Comparison of ENCODE assay signal across 18 cellular contexts in genomic region chr4:6785572-6785925, GRCh38. TPM values are rescaled to one million over a fixed set of nuclear protein-coding genes. Genes with fewer than 3 reads are reported as not detected.
A peak's percentile ranks its signal among the peaks of the same experiment; 100 is the strongest.
DNase-seq lines count a peak whose midpoint lies in the region; ATAC-seq and TF ChIP-seq lines count a peak whose summit lies in the region.
"Had no signal": no experiment of that assay in that cellular context is flagged by ENCODE, and none has a peak within 500 bp of the region (broad histone marks: within the 10 kb centered on the region; RNA-seq: fewer than 3 reads in every experiment).

No MANE protein-coding gene starts in this region.

- no peaks in the 10 kb centered on the region for H3K27me3 Mint-ChIP-seq in activated T-cell treated with anti-CD3 and anti-CD28 coated beads, Interleukin-2, amount 50 U/mL, for 72 hours (ENCODE audit: low read depth)

- H4K91ac ChIP-seq in mesenchymal stem cell (ENCODE audit: low read length): no peak overlapping the region

- peaks cover 75% of the 10 kb centered on the region for H3K79me2 ChIP-seq in PC-3 (ENCODE audit: low read length)

- POLR2A ChIA-PET in PC-3 (lab: Charles Lee; ENCODE audit: unreplicated experiment): no interaction called here

- H2BK120ac ChIP-seq in mesenchymal stem cell (ENCODE audit: low read depth, low read length): no peak overlapping the region

- H3K23ac ChIP-seq in mesenchymal stem cell (ENCODE audit: low read length in 2 of 2): peak overlapping the region in 1 of 2 experiments; percentile 98

- no peak overlapping the region for H2BK12ac ChIP-seq in mesenchymal stem cell (ENCODE audit: low read length in 2 of 2)

- WGBS in HUES64: 66% methylated on average over 1 of the region's 1 CpG
- WGBS in mesenchymal stem cell: 100% methylated on average over 1 of the region's 1 CpG

- ATAC-seq in activated T-cell treated with anti-CD3 and anti-CD28 coated beads, Interleukin-2, amount 50 U/mL, for 72 hours (replicated peaks in 1 of 2): no peak
- ATAC-seq in gastrocnemius medialis: no peak
- no peak for ATAC-seq in PC-3
- ATAC-seq in GM21515 (IDR thresholded peaks at IDR 0.05; ENCODE audit: unreplicated experiment): no peak
- ATAC-seq: left cardiac atrium had no signal

- peaks cover 2% of the 10 kb centered on the region for H3K79me1 ChIP-seq in mesenchymal stem cell (replicated peaks; ENCODE audit: low read length, poor library complexity, severe bottlenecking)

- no peak overlapping the region for H3K4ac ChIP-seq in mesenchymal stem cell (ENCODE audit: low read depth in 1 of 2, low read length in 2 of 2)

- H2AFZ ChIP-seq in mesenchymal stem cell (ENCODE audit: low read depth, low read length): no peak overlapping the region
- no peak overlapping the region for H2AFZ ChIP-seq in PC-3 (ENCODE audit: low read length)

- H3K9ac ChIP-seq in HUES64 (ENCODE audit: low read depth, low read length) (no peak overlapping the region), mesenchymal stem cell (ENCODE audit: low read length) (peak overlapping the region; percentile 1), PC-3 (ENCODE audit: low read length) (no peak overlapping the region)

- intact Hi-C loops in gastrocnemius medialis (cut with DNase I; ENCODE audit: low total_unique reads) (no loop called here), PC-3 (cut with micrococcal nuclease) (no loop called here)

- BruUV-seq in PC-3 (replicated peaks; lab: Mats Ljungman, UMichigan): no TSS peak

- no peak overlapping the region for H3K18ac ChIP-seq in mesenchymal stem cell (ENCODE audit: low read depth in 1 of 2, low read length in 2 of 2)

- no peak overlapping the region for H4K8ac ChIP-seq in mesenchymal stem cell (ENCODE audit: low read length)

- no peak overlapping the region for H3K14ac ChIP-seq in mesenchymal stem cell (ENCODE audit: low read length in 2 of 2)

- H3K4me1 ChIP-seq in HUES64 (ENCODE audit: insufficient read depth, low read length) (peaks cover 20% of the 10 kb centered on the region), mesenchymal stem cell (ENCODE audit: control insufficient read depth, insufficient read depth, low read depth, low read length) (peaks cover 9% of the 10 kb centered on the region), gastrocnemius medialis (peaks cover 61 to 67% of the 10 kb centered on the region in 2 donors), PC-3 (ENCODE audit: insufficient read depth, low read length) (no peaks in the 10 kb centered on the region; the same call in 1 of the 2 replicates)

- H2AK5ac ChIP-seq in mesenchymal stem cell (ENCODE audit: low read length, severe bottlenecking): no peak overlapping the region

- H3K36me3 ChIP-seq in HUES64 (ENCODE audit: insufficient read depth, low read length) (peaks cover 8% of the 10 kb centered on the region; the same call in 1 of the 2 replicates), mesenchymal stem cell (ENCODE audit: control insufficient read depth in 1 of 2, insufficient read depth in 2 of 2, low read depth in 1 of 2, low read length in 2 of 2) (peaks cover 0 to 8% of the 10 kb centered on the region in 2 experiments), gastrocnemius medialis (no peaks in the 10 kb centered on the region), PC-3 (ENCODE audit: low read depth, low read length) (no peaks in the 10 kb centered on the region)

- H3K9me3 Mint-ChIP-seq in activated T-cell treated with anti-CD3 and anti-CD28 coated beads, Interleukin-2, amount 50 U/mL, for 72 hours: no peaks in the 10 kb centered on the region

- H3K4me2 ChIP-seq in mesenchymal stem cell (ENCODE audit: low read length, poor library complexity, severe bottlenecking) (no peak overlapping the region), PC-3 (ENCODE audit: low read length) (no peak overlapping the region)

- no peak overlapping the region for H2BK15ac ChIP-seq in mesenchymal stem cell (ENCODE audit: low read depth, poor library complexity, severe bottlenecking)

- no peak for TF ChIP-seq POLR2A in gastrocnemius medialis (IDR thresholded peaks at IDR 0.05)

- H3K4me1 Mint-ChIP-seq in activated T-cell treated with anti-CD3 and anti-CD28 coated beads, Interleukin-2, amount 50 U/mL, for 72 hours (ENCODE audit: low read depth): peaks cover 55% of the 10 kb centered on the region

- peak overlapping the region; percentile 27 for H3K27ac Mint-ChIP-seq in activated T-cell treated with anti-CD3 and anti-CD28 coated beads, Interleukin-2, amount 50 U/mL, for 72 hours

- H2BK5ac ChIP-seq in mesenchymal stem cell (ENCODE audit: low read depth, low read length, poor library complexity, severe bottlenecking): no peak overlapping the region

- no peaks in the 10 kb centered on the region for H3F3A ChIP-seq in PC-3 (ENCODE audit: low read length, unreplicated experiment)

- no peak for DNase-seq in activated T-cell treated with anti-CD3 and anti-CD28 coated beads, Interleukin-2, amount 50 U/mL, for 72 hours
- DNase-seq in activated T-cell treated with anti-CD3 and anti-CD28 coated beads for 4 hours: no peak
- no peak for DNase-seq in mesenchymal stem cell
- DNase-seq in gastrocnemius medialis: no peak
- no peak for DNase-seq in PC-3
- DNase-seq in activated CD8-positive, alpha-beta memory T cell treated with anti-CD3 and anti-CD28 coated beads, Interleukin-2, amount 50 U/mL, for 48 hours: no peak
- DNase-seq: activated CD4-positive, alpha-beta T cell treated with anti-CD3 and anti-CD28 coated beads for 1 hour; activated T-cell treated with anti-CD3 and anti-CD28 coated beads, Interleukin-2, amount 50 U/mL, for 1 hour; cerebellar nuclear complex; left cardiac atrium; MV-4-11; NCI-H2029 treated with DMSO at 0.1 percent for 48 hours; NCI-H524; SJCRH30; substantia nigra; T1000 had no signal

- H3K9me3 ChIP-seq in HUES64 (ENCODE audit: insufficient read depth, low read depth, low read length) (no peaks in the 10 kb centered on the region), mesenchymal stem cell (ENCODE audit: control insufficient read depth, low read length) (no peaks in the 10 kb centered on the region), gastrocnemius medialis (no peaks in the 10 kb centered on the region), PC-3 (ENCODE audit: low read length) (no peaks in the 10 kb centered on the region)
- H3K9me3 ChIP-seq: SJCRH30 had no signal

- CTCF ChIA-PET in PC-3 (lab: Charles Lee): no interaction called here

- H3K9me2 ChIP-seq in PC-3 (replicated peaks; ENCODE audit: low read length): no peaks in the 10 kb centered on the region

- peaks cover 13% of the 10 kb centered on the region; the same call in 1 of the 2 replicates for H3K27me3 ChIP-seq in HUES64 (ENCODE audit: insufficient read depth, low read length)
- no peaks in the 10 kb centered on the region for H3K27me3 ChIP-seq in mesenchymal stem cell (ENCODE audit: control insufficient read depth in 1 of 2, insufficient read depth in 1 of 2, low read length in 2 of 2)
- H3K27me3 ChIP-seq in gastrocnemius medialis: no peaks in the 10 kb centered on the region
- no peaks in the 10 kb centered on the region for H3K27me3 ChIP-seq in PC-3 (ENCODE audit: low read length)
- H3K27me3 ChIP-seq: SJCRH30 had no signal

- H4K20me1 ChIP-seq in PC-3 (ENCODE audit: low read length): peaks cover 22% of the 10 kb centered on the region

- peak overlapping the region; percentile 31; the same call in 1 of the 2 replicates for H3K27ac ChIP-seq in HUES64 (ENCODE audit: low read depth, low read length)
- H3K27ac ChIP-seq in mesenchymal stem cell (ENCODE audit: low read length, poor library complexity, severe bottlenecking): no peak overlapping the region
- H3K27ac ChIP-seq in gastrocnemius medialis: peak overlapping the region; percentile 84 to 100 (median 98)
- H3K27ac ChIP-seq in PC-3 (ENCODE audit: low read length): no peak overlapping the region
- H3K27ac ChIP-seq: SJCRH30 had no signal

- H3K4me3 ChIP-seq in HUES64 (ENCODE audit: low read length) (no peak overlapping the region), mesenchymal stem cell (ENCODE audit: insufficient read depth in 1 of 2, low read depth in 1 of 2, low read length in 2 of 2) (no peak overlapping the region), gastrocnemius medialis (no peak overlapping the region), PC-3 (ENCODE audit: low read length) (no peak overlapping the region)
- H3K4me3 ChIP-seq: SJCRH30 had no signal

- in situ Hi-C loops in gastrocnemius medialis (cut with MboI; ENCODE audit: low sequenced_read_pairs in 4 of 4): loop anchor here in 1 of 4 donors (10.0 kb wide), 1 partner anchor 69 kb away; no protein-coding TSS in a partner anchor

- peaks cover 0 to 6% of the 10 kb centered on the region in 2 donors for H3K36me3 Mint-ChIP-seq in activated T-cell treated with anti-CD3 and anti-CD28 coated beads, Interleukin-2, amount 50 U/mL, for 72 hours (ENCODE audit: insufficient read depth in 2 of 2)

- TF ChIP-seq CTCF in gastrocnemius medialis (IDR thresholded peaks at IDR 0.05 in 4 of 5, conservative IDR thresholded peaks at IDR 0.05 in 1 of 5) (no peak), PC-3 (conservative IDR thresholded peaks at IDR 0.05; ENCODE audit: low read depth, low read length) (no peak)

- peak overlapping the region; percentile 28 to 41 for H3K4me3 Mint-ChIP-seq in activated T-cell treated with anti-CD3 and anti-CD28 coated beads, Interleukin-2, amount 50 U/mL, for 72 hours

RNA-seq across cellular contexts. Expression of gene KIAA0232, which starts 3.0 kb away (rescaled TPM):
- 10 to 100 TPM; 16.8 to 19.5 TPM for total RNA-seq in activated T-cell treated with anti-CD3 and anti-CD28 coated beads, Interleukin-2, amount 50 U/mL, for 72 hours
- 17.7 TPM for polyA plus RNA-seq in HUES64 (2013, experiment 1 of 2)
- polyA plus RNA-seq in HUES64 (2013, experiment 2 of 2): 20.7 TPM
- polyA plus RNA-seq in mesenchymal stem cell (2013, experiment 1 of 2): 13.4 TPM
- 13.7 TPM for polyA plus RNA-seq in mesenchymal stem cell (2013, experiment 2 of 2)
- total RNA-seq in gastrocnemius medialis: 10 to 100 TPM; 39.1 to 66.4 (median 60.4) TPM
- 5.5 and 5.6 TPM in 2 replicates for total RNA-seq in PC-3 (2014; rRNA removed)

Comparison
In these comparisons a context has a peak if more than half of its experiments do, and no peak if none do; other contexts are left out.
1. H3K27ac ChIP-seq: peak in HUES64 (single experiment) and gastrocnemius medialis (4 of 4); none in mesenchymal stem cell (single experiment) and PC-3 (single experiment).